ENCODE assay signal across 8 cellular contexts in the genomic region with DNA sequence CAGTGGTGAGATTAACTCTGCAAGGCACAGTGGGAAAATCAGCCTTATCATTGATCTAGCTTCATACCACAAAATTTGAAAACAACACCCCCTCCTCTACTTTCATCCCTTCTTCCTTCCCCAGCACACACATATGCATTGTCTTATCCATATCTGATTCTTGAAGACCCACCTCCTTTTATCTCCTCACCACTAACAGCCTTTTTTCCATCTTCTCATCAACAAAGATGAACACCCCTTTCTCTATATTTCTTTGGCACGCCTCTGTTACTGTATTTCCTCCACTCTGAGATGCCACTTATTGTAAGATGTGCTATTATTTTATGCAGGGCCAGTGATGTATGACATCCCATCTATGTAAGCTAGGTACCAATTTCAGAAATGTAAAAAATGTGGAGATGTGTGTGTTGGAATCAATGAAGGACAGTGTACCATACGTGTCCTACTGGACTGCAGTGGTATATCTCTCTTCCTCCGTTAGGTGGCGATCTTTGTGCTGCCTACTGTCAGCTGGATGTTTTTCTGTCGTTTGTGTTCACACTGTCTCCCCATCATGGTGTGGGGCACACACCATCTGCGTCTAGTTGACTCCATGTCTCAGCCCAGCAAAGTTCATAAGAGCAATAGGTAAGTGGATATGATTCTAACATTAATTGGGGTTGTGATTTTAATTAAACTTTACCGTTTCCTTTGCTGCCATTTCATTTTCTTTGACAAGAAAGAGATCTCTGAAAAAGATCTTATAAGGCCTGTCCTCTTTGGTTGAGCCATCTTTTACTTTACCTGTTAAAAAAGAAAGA.
DNase-seq lines count a peak whose midpoint lies in the region; ATAC-seq and TF ChIP-seq lines count a peak whose summit lies in the region.

No MANE protein-coding gene starts in this region.

- TF ChIP-seq CTCF in cardiac fibroblast (IDR thresholded peaks at IDR 0.05; ENCODE audit: low read depth, low read length) = peak; percentile 94

- ATAC-seq in HG02642 (IDR thresholded peaks at IDR 0.05; ENCODE audit: poor library complexity, unreplicated experiment) = peak; percentile 82

- H3K4me3 ChIP-seq in cardiac fibroblast (replicated peaks in 1 of 2; ENCODE audit: low read depth in 2 of 2, low read length in 2 of 2) = no peak overlapping the region

- peak; percentile 38 for DNase-seq in activated naive CD4-positive, alpha-beta T cell treated with Interleukin-2 at 50 U/mL for 16 hours
- DNase-seq in activated naive CD4-positive, alpha-beta T cell (lab: John Stamatoyannopoulos, UW) = no peak
- DNase-seq in NCI-H1694 (lab: John Stamatoyannopoulos, UW) (peak; percentile 2), T-helper 9 cell (peak; percentile 5), cardiac fibroblast (ENCODE audit: low read depth in 2 of 2) (peak; percentile 61 to 67), left kidney (ENCODE audit: low read depth, low spot score) (peak; percentile 71)
- peak; percentile 11 for DNase-seq in stimulated activated CD8-positive, alpha-beta memory T cell treated with anti-CD3 and anti-CD28 coated beads, Interleukin-4, amount 100 ng/mL, for 24 hours (ENCODE audit: low read depth)

Comparison
In these comparisons a context has a peak if more than half of its experiments do, and no peak if none do; other contexts are left out.
1. DNase-seq: peak in activated naive CD4-positive, alpha-beta T cell treated with Interleukin-2 at 50 U/mL for 16 hours (single experiment), NCI-H1694 (single experiment), T-helper 9 cell (single experiment), cardiac fibroblast (2 of 2), left kidney (single experiment) and stimulated activated CD8-positive, alpha-beta memory T cell treated with anti-CD3 and anti-CD28 coated beads, Interleukin-4, amount 100 ng/mL, for 24 hours (single experiment); none in activated naive CD4-positive, alpha-beta T cell (0 of 4).